In genomic region chr1:48649880-48650279, GRCh38 we compare ENCODE assay signal across 15 cellular contexts.
"Had no signal": no experiment of that assay in that cellular context is flagged by ENCODE, and none has a peak within 500 bp of the region (broad histone marks: within the 10 kb centered on the region; RNA-seq: fewer than 3 reads in every experiment).

No MANE protein-coding gene starts in this region.

- DNase-seq: cerebellar nuclear complex; esophagus squamous epithelium; foreskin fibroblast; hippocampal formation; left ventricle myocardium inferior; mesenchymal stem cell; midbrain; stimulated activated CD4-positive, alpha-beta T cell treated with anti-CD3 and anti-CD28 coated beads, Interleukin-2, amount 100 ng/mL, for 48 hours; stimulated activated naive CD4-positive, alpha-beta T cell treated with Interleukin-2 at 50 U/mL for 16 hours; trophoblast cell had no signal

- H3K27me3 Mint-ChIP-seq: dendritic cell treated with granulocyte-macrophage colony-stimulating factor and Interleukin-4, amounts not matched to agents 40 ng/mL and 50 ng/mL, for 4 days had no signal

- H3K9me3 ChIP-seq: esophagus squamous epithelium, left ventricle myocardium inferior, right atrium auricular region had no signal

- H3K9me3 Mint-ChIP-seq: dendritic cell treated with granulocyte-macrophage colony-stimulating factor and Interleukin-4, amounts not matched to agents 40 ng/mL and 50 ng/mL, for 4 days; natural killer cell treated with Interleukin-12 subunit alpha and Interleukin-12 subunit beta and Interleukin-15 and Interleukin-18, amount 100 ng/mL, for 72 hours had no signal

- H3K36me3 Mint-ChIP-seq: natural killer cell treated with Interleukin-12 subunit alpha and Interleukin-12 subunit beta and Interleukin-15 and Interleukin-18, amount 100 ng/mL, for 72 hours had no signal

- H3K4me3 ChIP-seq: esophagus squamous epithelium, left ventricle myocardium inferior, lung, right atrium auricular region, smooth muscle cell had no signal

- H3K27me3 ChIP-seq: esophagus squamous epithelium, right atrium auricular region had no signal

- H3K27ac ChIP-seq: esophagus squamous epithelium, left ventricle myocardium inferior, right atrium auricular region had no signal

- H3K4me3 Mint-ChIP-seq: dendritic cell treated with granulocyte-macrophage colony-stimulating factor and Interleukin-4, amounts not matched to agents 40 ng/mL and 50 ng/mL, for 4 days; natural killer cell treated with Interleukin-12 subunit alpha and Interleukin-12 subunit beta and Interleukin-15 and Interleukin-18, amount 100 ng/mL, for 72 hours had no signal

- H3K4me1 ChIP-seq: esophagus squamous epithelium, right atrium auricular region had no signal

- H3K36me3 ChIP-seq: esophagus squamous epithelium, left ventricle myocardium inferior, right atrium auricular region had no signal
